In the genomic region with DNA sequence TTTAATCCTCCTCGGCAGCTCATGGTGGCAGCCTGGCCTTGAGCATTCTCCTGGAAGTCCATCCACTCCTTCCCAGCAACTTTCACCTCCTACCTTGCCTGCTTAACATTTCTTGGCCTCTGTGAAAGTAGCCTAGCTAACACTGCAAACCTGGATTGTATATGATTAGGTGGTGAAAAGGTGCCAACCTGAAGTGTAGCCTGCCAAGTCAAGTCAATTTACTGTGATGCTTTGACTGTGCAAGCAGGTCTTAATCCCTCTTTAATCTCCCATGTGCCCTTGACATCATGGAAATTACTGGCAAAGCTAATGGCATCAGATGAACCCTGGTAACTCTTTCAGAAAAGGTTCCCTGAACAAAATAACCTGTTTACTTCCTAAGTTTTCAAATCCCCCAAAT, we compare ENCODE assay signal across 28 cellular contexts.
A peak's percentile ranks its signal among the peaks of the same experiment; 100 is the strongest.
DNase-seq lines count a peak whose midpoint lies in the region; ATAC-seq and TF ChIP-seq lines count a peak whose summit lies in the region.
"Had no signal": no experiment of that assay in that cellular context is flagged by ENCODE, and none has a peak within 500 bp of the region (broad histone marks: within the 10 kb centered on the region; RNA-seq: fewer than 3 reads in every experiment).

No MANE protein-coding gene starts in this region.

- intact Hi-C loops in esophagus muscularis mucosa (cut with DNase I), result no loop called here
- intact Hi-C loops in sigmoid colon (cut with DNase I), result no loop called here

- no peaks in the 10 kb centered on the region; the same call in 1 of the 2 replicates for H3K9me3 ChIP-seq in SJCRH30 (replicated peaks)
- H3K9me3 ChIP-seq in esophagus muscularis mucosa, result no peaks in the 10 kb centered on the region
- H3K9me3 ChIP-seq in sigmoid colon, result no peaks in the 10 kb centered on the region
- H3K9me3 ChIP-seq: BE2C, left lung, prostate gland, SK-N-SH, transverse colon had no signal

- peak overlapping the region; percentile 9; the same call in 1 of the 2 replicates for H3K27ac ChIP-seq in SJCRH30
- peak overlapping the region; percentile 15 to 66 (median 49) for H3K27ac ChIP-seq in esophagus muscularis mucosa (replicated peaks in 1 of 4)
- H3K27ac ChIP-seq in sigmoid colon, result peak overlapping the region in 3 of 4 donors; percentile 19 to 44 (median 22)
- H3K27ac ChIP-seq: KMS-11, left lung had no signal

- TF ChIP-seq EP300 in esophagus muscularis mucosa (IDR thresholded peaks at IDR 0.05), result no peak
- no peak for TF ChIP-seq EP300 in sigmoid colon (IDR thresholded peaks at IDR 0.05)

- no peak for ATAC-seq in GM18520 (IDR thresholded peaks at IDR 0.05; ENCODE audit: unreplicated experiment)
- ATAC-seq: activated CD8-positive, alpha-beta T cell treated with anti-CD3 and anti-CD28 coated beads for 36 hours; GM12878; HCT116; left lung; stimulated activated naive B cell treated with anti-CD40 and anti-IgM and Interleukin-4, amounts not matched to agents 10 μg/mL and 1 μg/mL and 100 μg/mL, for 72 hours had no signal

- TF ChIP-seq CTCF in esophagus muscularis mucosa (IDR thresholded peaks at IDR 0.05), result no peak
- TF ChIP-seq CTCF in sigmoid colon (IDR thresholded peaks at IDR 0.05), result no peak

- H3K36me3 ChIP-seq in SJCRH30, result no peaks in the 10 kb centered on the region
- no peaks in the 10 kb centered on the region for H3K36me3 ChIP-seq in esophagus muscularis mucosa
- H3K36me3 ChIP-seq in sigmoid colon, result no peaks in the 10 kb centered on the region
- H3K36me3 ChIP-seq: BE2C, left lung, prostate gland, transverse colon had no signal

- DNase-seq in D341Med (ENCODE audit: low spot score), result peak; percentile 29
- DNase-seq in SJCRH30, result peak in 1 of 2 experiments; percentile 34
- no peak for DNase-seq in esophagus muscularis mucosa (ENCODE audit: extremely low spot score)
- no peak for DNase-seq in sigmoid colon
- no peak for DNase-seq in occipital lobe (lab: John Stamatoyannopoulos, UW)
- DNase-seq in activated naive CD4-positive, alpha-beta T cell treated with Interleukin-2 at 50 U/mL for 16 hours, result no peak
- DNase-seq in activated T-cell treated with anti-CD3 and anti-CD28 coated beads, Interleukin-2, amount 50 U/mL, for 48 hours, result no peak
- DNase-seq: activated CD8-positive, alpha-beta T cell treated with anti-CD3 and anti-CD28 coated beads for 36 hours; activated gamma-delta T cell; activated T-cell treated with anti-CD3 and anti-CD28 coated beads for 4 hours; BE2C; cortex of kidney; DMS79 treated with DMSO at 0.1 percent for 48 hours; head of caudate nucleus; NCI-H2029 treated with DMSO at 0.1 percent for 48 hours; NCI-H446; SK-N-SH; stimulated activated CD4-positive, alpha-beta T cell treated with anti-CD3 and anti-CD28 coated beads, Interleukin-2, amount 100 ng/mL, for 48 hours; stimulated activated naive B cell treated with anti-CD40 and anti-IgM and Interleukin-4, amounts not matched to agents 10 μg/mL and 1 μg/mL and 100 μg/mL, for 72 hours; T-helper 9 cell; transverse colon had no signal

- WGBS in esophagus muscularis mucosa, result 50% methylated on average over 1 of the region's 1 CpG
- 70 to 79% methylated on average over 1 of the region's 1 CpG for WGBS in sigmoid colon, 2 donors

- H3K4me3 ChIP-seq in SJCRH30 (no peak overlapping the region), esophagus muscularis mucosa (peak overlapping the region in 1 of 4 donors; percentile 19), sigmoid colon (no peak overlapping the region)
- H3K4me3 ChIP-seq: GM12878, left lung, prostate gland, smooth muscle cell, transverse colon had no signal

- TF ChIP-seq POLR2A in esophagus muscularis mucosa (IDR thresholded peaks at IDR 0.05; ENCODE audit: low read depth) (no peak), sigmoid colon (IDR thresholded peaks at IDR 0.05) (no peak)

- no peaks in the 10 kb centered on the region for H3K27me3 ChIP-seq in SJCRH30
- H3K27me3 ChIP-seq in esophagus muscularis mucosa, result no peaks in the 10 kb centered on the region
- H3K27me3 ChIP-seq in sigmoid colon, result no peaks in the 10 kb centered on the region
- H3K27me3 ChIP-seq: BE2C, left lung, transverse colon had no signal

- H3K4me1 ChIP-seq in SJCRH30 (peaks cover 16% of the 10 kb centered on the region), esophagus muscularis mucosa (peaks cover 15 to 29% (median 21%) of the 10 kb centered on the region in 4 donors), sigmoid colon (peaks cover 0 to 4% (median under 1%) of the 10 kb centered on the region in 4 donors)
- H3K4me1 ChIP-seq: BE2C, left lung, prostate gland had no signal
